27 cellular contexts compared by ENCODE assay signal in the genomic region with DNA sequence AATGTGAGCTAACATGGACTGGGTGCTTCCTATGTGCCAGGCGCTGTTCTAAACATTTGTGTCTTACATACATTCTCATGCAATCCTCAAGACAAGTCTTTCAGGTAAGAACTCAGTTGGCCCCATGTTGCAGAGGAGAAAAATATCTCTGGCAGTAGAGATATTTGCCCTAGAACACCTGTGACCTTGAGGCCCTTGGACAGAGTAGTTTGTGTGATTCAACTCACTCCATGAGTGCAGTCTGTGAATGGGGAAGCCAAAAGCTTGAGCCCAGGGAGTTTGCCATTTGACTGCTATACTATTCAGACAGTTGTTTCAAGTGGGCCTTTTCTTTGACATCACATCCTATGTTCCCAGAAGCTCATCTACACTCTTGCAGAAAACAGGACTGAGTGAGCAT.
"Had no signal": no experiment of that assay in that cellular context is flagged by ENCODE, and none has a peak within 500 bp of the region (broad histone marks: within the 10 kb centered on the region; RNA-seq: fewer than 3 reads in every experiment).

No MANE protein-coding gene starts in this region.

- H3K4me3 ChIP-seq: colonic mucosa, esophagus squamous epithelium, gastrocnemius medialis, heart right ventricle, left lung, lower lobe of right lung had no signal

- DNase-seq: colonic mucosa; cortex of kidney; effector CD8-positive, alpha-beta T cell; effector memory CD8-positive, alpha-beta T cell; endodermal cell; erythroblast; esophagus squamous epithelium; foreskin fibroblast; foreskin melanocyte; gastrocnemius medialis; glutamatergic neuron; head of caudate nucleus; heart right ventricle; hippocampal formation; left cardiac atrium; left lung; left ventricle myocardium superior; lower lobe of right lung; mesendoderm; midbrain had no signal

- H3K4me3 Mint-ChIP-seq: dendritic cell treated with granulocyte-macrophage colony-stimulating factor and Interleukin-4, amounts not matched to agents 40 ng/mL and 50 ng/mL, for 4 days; effector memory CD8-positive, alpha-beta T cell; endodermal cell; memory B cell had no signal

- H3K36me3 ChIP-seq: colonic mucosa, esophagus squamous epithelium, gastrocnemius medialis, heart right ventricle, left lung, lower lobe of right lung had no signal

- H3K27me3 ChIP-seq: colonic mucosa, esophagus squamous epithelium, gastrocnemius medialis, heart right ventricle, left lung had no signal

- H3K27me3 Mint-ChIP-seq: dendritic cell treated with granulocyte-macrophage colony-stimulating factor and Interleukin-4, amounts not matched to agents 40 ng/mL and 50 ng/mL, for 4 days; effector memory CD8-positive, alpha-beta T cell; memory B cell had no signal

- H3K4me1 ChIP-seq: colonic mucosa, left lung, lower lobe of right lung had no signal

- H3K27ac Mint-ChIP-seq: dendritic cell treated with granulocyte-macrophage colony-stimulating factor and Interleukin-4, amounts not matched to agents 40 ng/mL and 50 ng/mL, for 4 days; effector memory CD8-positive, alpha-beta T cell; endodermal cell; memory B cell had no signal

- H3K36me3 Mint-ChIP-seq: memory B cell had no signal

- H3K9me3 ChIP-seq: colonic mucosa, esophagus squamous epithelium, gastrocnemius medialis, heart right ventricle, left lung, lower lobe of right lung had no signal

- FAIRE-seq: endometrium, islet of Langerhans, keratinocyte had no signal

- H3K9me3 Mint-ChIP-seq: dendritic cell treated with granulocyte-macrophage colony-stimulating factor and Interleukin-4, amounts not matched to agents 40 ng/mL and 50 ng/mL, for 4 days; memory B cell had no signal

- H3K27ac ChIP-seq: colonic mucosa, epithelial cell of prostate, esophagus squamous epithelium, gastrocnemius medialis, heart right ventricle, left lung, lower lobe of right lung had no signal

- H3K4me1 Mint-ChIP-seq: memory B cell had no signal

- ATAC-seq: effector memory CD8-positive, alpha-beta T cell; esophagus mucosa; gastrocnemius medialis; heart right ventricle; left cardiac atrium; left lung; left ventricle myocardium superior; lower lobe of right lung had no signal
